In genomic region chr1:54988975-54989374, GRCh38 we compare ENCODE assay signal across 22 cellular contexts. TPM values are rescaled to one million over a fixed set of nuclear protein-coding genes. Genes with fewer than 3 reads are reported as not detected.
"Had no signal": no experiment of that assay in that cellular context is flagged by ENCODE, and none has a peak within 500 bp of the region (broad histone marks: within the 10 kb centered on the region; RNA-seq: fewer than 3 reads in every experiment).

No MANE protein-coding gene starts in this region.

- FAIRE-seq: bronchial epithelial cell had no signal

- H3K4me1 ChIP-seq: ascending aorta had no signal

- H3K36me3 ChIP-seq: ascending aorta, MG63 had no signal

- ATAC-seq: activated naive CD4-positive, alpha-beta T cell treated with anti-CD3 and anti-CD28 coated beads, Interleukin-2, amount 50 U/mL, for 72 hours; activated naive CD8-positive, alpha-beta T cell treated with anti-CD3 and anti-CD28 coated beads, Interleukin-2, amount 50 U/mL, for 24 hours; activated T-cell treated with anti-CD3 and anti-CD28 coated beads, Interleukin-2, amount 50 U/mL, for 72 hours; T-helper 17 cell had no signal

- H3K27ac ChIP-seq: ascending aorta, body of pancreas had no signal

- H3K4me3 ChIP-seq: ascending aorta, body of pancreas, MG63 had no signal

- H3K9me3 ChIP-seq: ascending aorta, body of pancreas, MG63 had no signal

- H3K27me3 ChIP-seq: ascending aorta, body of pancreas, MG63 had no signal

- DNase-seq: activated B cell treated with CpG ODN at 0.5 μM for 24 hours; activated CD4-positive, alpha-beta memory T cell treated with anti-CD3 and anti-CD28 coated beads, Interleukin-2, amount 10 ng/mL, durations not matched to agents 7 days and 5 days; activated CD4-positive, alpha-beta T cell treated with anti-CD3 and anti-CD28 coated beads, Interleukin-2, amount 10 ng/mL, durations not matched to agents 7 days and 5 days; activated naive CD8-positive, alpha-beta T cell treated with anti-CD3 and anti-CD28 coated beads, Interleukin-2, amount 50 U/mL, for 24 hours; activated T-cell treated with anti-CD3 and anti-CD28 coated beads for 4 hours; activated T-cell treated with anti-CD3 and anti-CD28 coated beads, Interleukin-2, amount 50 U/mL, for 72 hours; amniotic stem cell; central memory CD4-positive, alpha-beta T cell; MG63; MV-4-11; NCI-H1694; NCI-H446; NCI-H524 treated with DMSO at 0.1 percent for 48 hours; PC-3; SIG-M5; T-helper 17 cell; T-helper 9 cell had no signal

RNA-seq across cellular contexts. Expression of gene TMEM61, which starts 8.5 kb away (rescaled TPM):
- total RNA-seq: activated B cell treated with CpG ODN at 0.5 μM for 24 hours; activated CD4-positive, alpha-beta memory T cell treated with anti-CD3 and anti-CD28 coated beads, Interleukin-2, amount 10 ng/mL, durations not matched to agents 7 days and 5 days; activated CD4-positive, alpha-beta T cell treated with anti-CD3 and anti-CD28 coated beads, Interleukin-2, amount 10 ng/mL, durations not matched to agents 7 days and 5 days; activated CD8-positive, alpha-beta memory T cell treated with anti-CD3 and anti-CD28 coated beads for 36 hours; activated T-cell treated with anti-CD3 and anti-CD28 coated beads, Interleukin-2, amount 50 U/mL, for 72 hours; ascending aorta; T-helper 17 cell had no signal

RNA-seq across cellular contexts. Expression of gene BSND, which starts 9.8 kb away (rescaled TPM):
- total RNA-seq: activated B cell treated with CpG ODN at 0.5 μM for 24 hours; activated CD8-positive, alpha-beta memory T cell treated with anti-CD3 and anti-CD28 coated beads for 36 hours; activated T-cell treated with anti-CD3 and anti-CD28 coated beads, Interleukin-2, amount 50 U/mL, for 72 hours; ascending aorta; body of pancreas; bronchial epithelial cell; PC-3 had no signal

RNA-seq across cellular contexts. Expression of gene PCSK9, which starts 50.4 kb away (rescaled TPM):
- total RNA-seq: activated B cell treated with CpG ODN at 0.5 μM for 24 hours; activated CD4-positive, alpha-beta T cell treated with anti-CD3 and anti-CD28 coated beads, Interleukin-2, amount 10 ng/mL, durations not matched to agents 7 days and 5 days; activated CD8-positive, alpha-beta memory T cell treated with anti-CD3 and anti-CD28 coated beads for 36 hours; activated naive CD4-positive, alpha-beta T cell treated with anti-CD3 and anti-CD28 coated beads, Interleukin-2, amount 50 U/mL, for 72 hours; activated T-cell treated with anti-CD3 and anti-CD28 coated beads, Interleukin-2, amount 50 U/mL, for 72 hours; ascending aorta; T-helper 17 cell had no signal
